Comparison of ENCODE assay signal across 8 cellular contexts in the genomic region with DNA sequence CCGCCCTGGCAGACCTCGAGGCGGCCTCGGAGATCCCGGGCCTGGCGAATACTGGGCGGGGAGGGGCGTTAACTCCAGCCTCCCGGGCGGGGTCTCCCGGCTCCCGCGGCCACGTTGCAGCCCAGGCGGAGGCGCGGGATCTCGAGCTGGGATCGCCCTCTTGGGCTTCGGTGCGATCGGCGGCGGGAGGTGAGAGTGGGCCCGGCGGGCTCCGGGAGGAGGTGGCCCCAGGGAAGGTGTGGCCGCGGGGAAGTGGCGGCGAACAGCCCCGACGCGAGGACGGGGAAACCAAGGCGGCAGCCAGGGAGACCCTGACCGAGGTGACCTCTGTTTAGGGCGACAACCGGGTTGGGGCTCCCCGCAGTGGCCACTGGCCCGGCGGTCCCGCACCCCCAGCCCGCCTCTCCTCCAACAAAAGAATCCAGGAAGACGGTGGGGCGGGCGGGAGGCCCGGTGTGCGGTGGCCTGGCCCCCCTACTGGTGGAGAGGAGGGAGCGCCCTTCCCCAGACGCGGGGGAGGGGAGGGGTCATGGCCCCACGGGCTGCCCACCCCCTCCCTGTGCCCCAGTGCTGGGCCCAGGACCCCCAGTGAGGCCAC. TPM values are rescaled to one million over a fixed set of nuclear protein-coding genes. Genes with fewer than 3 reads are reported as not detected.
A peak's percentile ranks its signal among the peaks of the same experiment; 100 is the strongest.
DNase-seq lines count a peak whose midpoint lies in the region; ATAC-seq and TF ChIP-seq lines count a peak whose summit lies in the region.

TSS of gene PHETA2 (plus strand) at position 96 of the 598 bp plus-strand sequence. CDS start 3,046 bp downstream, outside the sequence.

- TF ChIP-seq CTCF in esophagus squamous epithelium (IDR thresholded peaks at IDR 0.05) (peak in 5 of 6 experiments; percentile 17 to 66 (median 45)), neural crest cell (conservative IDR thresholded peaks at IDR 0.05) (peak; percentile 57)

- H3K4me1 ChIP-seq in esophagus squamous epithelium (peaks cover 35 to 80% (median 36%) of the 10 kb centered on the region in 3 donors), urinary bladder (ENCODE audit: insufficient read depth) (no peaks in the 10 kb centered on the region)

- H3K27ac ChIP-seq in esophagus squamous epithelium (peak within 1 kb of the TSS; percentile 89 to 97 (median 94)), urinary bladder (ENCODE audit: low read depth) (peak within 1 kb of the TSS; percentile 76)

- no peak within 1 kb of the TSS for H3K27ac Mint-ChIP-seq in neural crest cell (ENCODE audit: unreplicated experiment)

- no peaks in the 10 kb centered on the region for H3K36me3 Mint-ChIP-seq in neural crest cell (ENCODE audit: low read depth)

- H3K27me3 ChIP-seq in H7 (ENCODE audit: control insufficient read depth, insufficient read depth, low read length), result peaks cover 12% of the 10 kb centered on the region
- H3K27me3 ChIP-seq in esophagus squamous epithelium, result no peaks in the 10 kb centered on the region

- WGBS in esophagus squamous epithelium, 2 donors, result 0% methylated on average over 2 of the region's 53 CpGs; no CpG with 5 or more reads in 1 of the 2 donors
- under 1% methylated on average over 53 of the region's 53 CpGs for WGBS in urinary bladder

- H3K4me3 ChIP-seq in H7 (ENCODE audit: insufficient read depth, low read depth, low read length) (peak within 1 kb of the TSS; percentile 59), esophagus squamous epithelium (peak within 1 kb of the TSS; percentile 65 to 89 (median 84)), urinary bladder (ENCODE audit: low read depth, low read length) (peak within 1 kb of the TSS; percentile 63)

- intact Hi-C loops in esophagus squamous epithelium (cut with DNase I), result no loop called here

- H3K4me3 Mint-ChIP-seq in neural crest cell, result peak within 1 kb of the TSS; percentile 75

- no peak for ATAC-seq in GM18861 (IDR thresholded peaks at IDR 0.05; ENCODE audit: unreplicated experiment)
- no peak for ATAC-seq in GM19452 (IDR thresholded peaks at IDR 0.05; ENCODE audit: unreplicated experiment)

- H3K36me3 ChIP-seq in H7 (replicated peaks; ENCODE audit: control insufficient read depth, insufficient read depth, low read length) (peaks cover 1% of the 10 kb centered on the region), esophagus squamous epithelium (peaks cover 0 to 27% (median 5%) of the 10 kb centered on the region in 3 donors), urinary bladder (ENCODE audit: insufficient read depth) (no peaks in the 10 kb centered on the region)

- H3K9me3 Mint-ChIP-seq in neural crest cell, result no peaks in the 10 kb centered on the region

- H3K9me3 ChIP-seq in esophagus squamous epithelium, result no peaks in the 10 kb centered on the region

- peak; percentile 80 for DNase-seq in H7
- DNase-seq in activated T-cell treated with anti-CD3 and anti-CD28 coated beads for 4 hours, result peak; percentile 33
- no peak for DNase-seq in esophagus squamous epithelium (lab: John Stamatoyannopoulos, UW)
- no peak for DNase-seq in neural crest cell (ENCODE audit: low read depth, low spot score)
- DNase-seq in DMS153 treated with DMSO at 0.1 percent for 48 hours (lab: John Stamatoyannopoulos, UW; ENCODE audit: unreplicated experiment), result no peak

- peaks cover 33% of the 10 kb centered on the region for H3K4me1 Mint-ChIP-seq in neural crest cell

- no peaks in the 10 kb centered on the region for H3K27me3 Mint-ChIP-seq in neural crest cell (ENCODE audit: low read depth)

- no peak for TF ChIP-seq POLR2A in esophagus squamous epithelium (IDR thresholded peaks at IDR 0.05)

RNA-seq across cellular contexts. Expression of gene PHETA2, which starts in this region (rescaled TPM):
- 10.3 and 11.5 TPM in 2 replicates for total RNA-seq in H7 (2014; rRNA removed; shearing (Covaris generic))
- total RNA-seq in esophagus squamous epithelium (10 to 100 TPM in 2 of 4 donors, 1 to 10 TPM in 2; 6.3 to 14.5 (median 9.5) TPM), neural crest cell (1.3 and 1.5 TPM in 2 replicates), urinary bladder (26.0 TPM)
- polyA plus RNA-seq in urinary bladder, result 17.3 TPM

Comparison
In these comparisons a context has a peak if more than half of its experiments do, and no peak if none do; other contexts are left out.
1. DNase-seq: peak in H7 (single experiment) and activated T-cell treated with anti-CD3 and anti-CD28 coated beads for 4 hours (single experiment); none in esophagus squamous epithelium (single experiment), neural crest cell (single experiment) and DMS153 treated with DMSO at 0.1 percent for 48 hours (single experiment).
2. Peak in every context shown above with its lines, with median percentiles within 50 percentile points of each other: H3K4me3 ChIP-seq.